In the genomic region with DNA sequence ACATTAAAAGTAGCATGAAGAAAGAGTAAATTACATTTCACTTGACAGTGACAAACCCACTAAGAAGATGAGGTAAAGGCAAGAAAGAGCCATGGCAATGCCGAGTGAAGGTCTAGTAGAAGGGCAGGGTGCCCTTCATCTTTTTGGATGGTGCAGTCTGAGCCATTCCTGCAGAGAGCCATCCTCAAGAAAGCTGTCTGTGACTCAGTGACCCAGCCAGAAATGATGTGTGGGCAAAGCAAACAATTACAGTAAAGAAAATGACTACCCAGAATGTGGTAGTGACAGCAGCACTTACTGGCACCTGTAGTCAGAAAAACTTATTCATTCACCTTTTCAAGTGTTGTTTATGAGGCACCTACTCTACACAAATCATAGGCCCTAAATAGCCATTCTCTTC, we compare ENCODE assay signal across 16 cellular contexts.
DNase-seq lines count a peak whose midpoint lies in the region; ATAC-seq and TF ChIP-seq lines count a peak whose summit lies in the region.
"Had no signal": no experiment of that assay in that cellular context is flagged by ENCODE, and none has a peak within 500 bp of the region (broad histone marks: within the 10 kb centered on the region; RNA-seq: fewer than 3 reads in every experiment).

No MANE protein-coding gene starts in this region.

- TF ChIP-seq CTCF in smooth muscle cell (IDR thresholded peaks at IDR 0.05; ENCODE audit: borderline replicate concordance, insufficient read depth, poor library complexity, severe bottlenecking) (no peak), psoas muscle (IDR thresholded peaks at IDR 0.05) (no peak)

- H3K27ac Mint-ChIP-seq in activated CD4-positive, alpha-beta memory T cell treated with anti-CD3 and anti-CD28 coated beads for 36 hours: peak overlapping the region; percentile 88
- no peak overlapping the region for H3K27ac Mint-ChIP-seq in activated CD4-positive, alpha-beta memory T cell treated with anti-CD3 and anti-CD28 coated beads, Interleukin-2, amount 10 ng/mL, durations not matched to agents 7 days and 5 days

- no peaks in the 10 kb centered on the region for H4K20me1 ChIP-seq in smooth muscle cell (ENCODE audit: low read depth)

- no peaks in the 10 kb centered on the region for H3K9me3 ChIP-seq in smooth muscle cell (replicated peaks; ENCODE audit: low read depth)
- H3K9me3 ChIP-seq in psoas muscle: no peaks in the 10 kb centered on the region
- H3K9me3 ChIP-seq: Caco-2 had no signal

- H3K9me3 Mint-ChIP-seq in activated CD4-positive, alpha-beta memory T cell treated with anti-CD3 and anti-CD28 coated beads for 36 hours: no peaks in the 10 kb centered on the region
- peaks cover 5% of the 10 kb centered on the region for H3K9me3 Mint-ChIP-seq in activated CD4-positive, alpha-beta memory T cell treated with anti-CD3 and anti-CD28 coated beads, Interleukin-2, amount 10 ng/mL, durations not matched to agents 7 days and 5 days
- H3K9me3 Mint-ChIP-seq: CD14-positive monocyte had no signal

- POLR2A ChIA-PET in activated CD4-positive, alpha-beta memory T cell treated with anti-CD3 and anti-CD28 coated beads for 36 hours (lab: Charles Lee): interaction anchor here (2.6 to 2.9 kb wide), 2 partner anchors 32 to 281 kb away, joined by 13 to 14 read pairs; a partner anchor contains a TSS
- POLR2A ChIA-PET in activated CD4-positive, alpha-beta memory T cell treated with anti-CD3 and anti-CD28 coated beads, Interleukin-2, amount 10 ng/mL, durations not matched to agents 7 days and 5 days (lab: Charles Lee): interaction anchor here (1.5 kb wide), 1 partner anchor 276 kb away, joined by 3 read pairs; no protein-coding TSS in a partner anchor

- ATAC-seq in HG03025 (IDR thresholded peaks at IDR 0.05; ENCODE audit: low FRiP score, unreplicated experiment): no peak
- ATAC-seq in psoas muscle: no peak

- H2AFZ ChIP-seq in smooth muscle cell (ENCODE audit: low read depth): no peak overlapping the region

- H3K27ac ChIP-seq in smooth muscle cell (ENCODE audit: low read depth) (peak overlapping the region; percentile 95), psoas muscle (no peak overlapping the region)

- H3K79me2 ChIP-seq in smooth muscle cell (ENCODE audit: low read depth): no peaks in the 10 kb centered on the region

- H3K4me3 Mint-ChIP-seq in activated CD4-positive, alpha-beta memory T cell treated with anti-CD3 and anti-CD28 coated beads for 36 hours: no peak overlapping the region
- H3K4me3 Mint-ChIP-seq in activated CD4-positive, alpha-beta memory T cell treated with anti-CD3 and anti-CD28 coated beads, Interleukin-2, amount 10 ng/mL, durations not matched to agents 7 days and 5 days: no peak overlapping the region
- H3K4me3 Mint-ChIP-seq: CD14-positive monocyte had no signal

- H3K27me3 ChIP-seq in smooth muscle cell (ENCODE audit: low read depth) (no peaks in the 10 kb centered on the region), psoas muscle (ENCODE audit: insufficient read depth in 3 of 3, low read length in 2 of 3) (no peaks in the 10 kb centered on the region)

- peaks cover 23% of the 10 kb centered on the region for H3F3A ChIP-seq in smooth muscle cell (ENCODE audit: low read depth)

- H3K27me3 Mint-ChIP-seq in activated CD4-positive, alpha-beta memory T cell treated with anti-CD3 and anti-CD28 coated beads for 36 hours: no peaks in the 10 kb centered on the region
- no peaks in the 10 kb centered on the region for H3K27me3 Mint-ChIP-seq in activated CD4-positive, alpha-beta memory T cell treated with anti-CD3 and anti-CD28 coated beads, Interleukin-2, amount 10 ng/mL, durations not matched to agents 7 days and 5 days

- H3K36me3 Mint-ChIP-seq in activated CD4-positive, alpha-beta memory T cell treated with anti-CD3 and anti-CD28 coated beads for 36 hours: no peaks in the 10 kb centered on the region
- H3K36me3 Mint-ChIP-seq in activated CD4-positive, alpha-beta memory T cell treated with anti-CD3 and anti-CD28 coated beads, Interleukin-2, amount 10 ng/mL, durations not matched to agents 7 days and 5 days (ENCODE audit: low read depth): peaks cover 5% of the 10 kb centered on the region
- H3K36me3 Mint-ChIP-seq: CD14-positive monocyte had no signal

- H3K36me3 ChIP-seq in smooth muscle cell (ENCODE audit: low read depth) (no peaks in the 10 kb centered on the region), psoas muscle (ENCODE audit: insufficient read depth in 1 of 2, low read depth in 1 of 2) (no peaks in the 10 kb centered on the region)

- H3K4me1 ChIP-seq in smooth muscle cell (ENCODE audit: low read depth) (peaks cover 28% of the 10 kb centered on the region), psoas muscle (no peaks in the 10 kb centered on the region)
- H3K4me1 ChIP-seq: Caco-2 had no signal

- H3K4me1 Mint-ChIP-seq in activated CD4-positive, alpha-beta memory T cell treated with anti-CD3 and anti-CD28 coated beads for 36 hours (ENCODE audit: low read depth): peaks cover 55% of the 10 kb centered on the region
- H3K4me1 Mint-ChIP-seq in activated CD4-positive, alpha-beta memory T cell treated with anti-CD3 and anti-CD28 coated beads, Interleukin-2, amount 10 ng/mL, durations not matched to agents 7 days and 5 days: peaks cover 14% of the 10 kb centered on the region

- intact Hi-C loops in activated CD4-positive, alpha-beta memory T cell treated with anti-CD3 and anti-CD28 coated beads for 36 hours (cut with micrococcal nuclease): loop anchor here (1.0 to 2.0 kb wide), 4 partner anchors 18 to 282 kb away; a partner anchor contains a TSS
- intact Hi-C loops in psoas muscle (cut with DNase I): loop anchor here in 1 of 2 donors (10.0 kb wide), 1 partner anchor 114 kb away; no protein-coding TSS in a partner anchor

- H3K9ac ChIP-seq in smooth muscle cell (ENCODE audit: low read depth): no peak overlapping the region

- CTCF ChIA-PET in activated CD4-positive, alpha-beta memory T cell treated with anti-CD3 and anti-CD28 coated beads for 36 hours (lab: Charles Lee): interaction anchor here (0.9 to 1.2 kb wide), 3 partner anchors 19 to 391 kb away, joined by 3 to 4 read pairs (median 4); no protein-coding TSS in a partner anchor
- CTCF ChIA-PET in activated CD4-positive, alpha-beta memory T cell treated with anti-CD3 and anti-CD28 coated beads, Interleukin-2, amount 10 ng/mL, durations not matched to agents 7 days and 5 days (lab: Charles Lee): no interaction called here

- no peak overlapping the region for H3K4me2 ChIP-seq in smooth muscle cell

- H3K4me3 ChIP-seq in smooth muscle cell: no peak overlapping the region
- no peak overlapping the region for H3K4me3 ChIP-seq in psoas muscle

- peak; percentile 69 for DNase-seq in activated CD4-positive, alpha-beta memory T cell treated with anti-CD3 and anti-CD28 coated beads for 36 hours
- DNase-seq in activated CD4-positive, alpha-beta memory T cell treated with anti-CD3 and anti-CD28 coated beads, Interleukin-2, amount 10 ng/mL, durations not matched to agents 7 days and 5 days: no peak
- DNase-seq in stimulated activated CD4-positive, alpha-beta T cell treated with anti-CD3 and anti-CD28 coated beads, Interleukin-15, amount 100 ng/mL, for 48 hours (ENCODE audit: low read depth in 2 of 2): peak; percentile 25 to 40
- no peak for DNase-seq in stimulated activated CD4-positive, alpha-beta T cell treated with anti-CD3 and anti-CD28 coated beads, Interleukin-4, amount 100 ng/mL, for 1 hour
- no peak for DNase-seq in smooth muscle cell (lab: John Stamatoyannopoulos, UW; ENCODE audit: unreplicated experiment)
- no peak for DNase-seq in psoas muscle
- DNase-seq: Caco-2; Karpas-422; MM.1S; NCI-H1105; NCI-H1694 treated with DMSO at 0.1 percent for 48 hours; NCI-H69; NK-92 treated with Interleukin-12 subunit alpha and Interleukin-12 subunit beta, amount 100 ng/mL, for 24 hours; OCI-M1 had no signal

- 96% methylated on average over 1 of the region's 1 CpG for WGBS in smooth muscle cell (ENCODE audit: low lambda C conversion rate)
- 88 to 89% (median 88%) methylated on average over 1 of the region's 1 CpG for WGBS in psoas muscle, 3 donors

Comparison
In these comparisons a context has a peak if more than half of its experiments do, and no peak if none do; other contexts are left out.
1. DNase-seq: peak in activated CD4-positive, alpha-beta memory T cell treated with anti-CD3 and anti-CD28 coated beads for 36 hours (single experiment) and stimulated activated CD4-positive, alpha-beta T cell treated with anti-CD3 and anti-CD28 coated beads, Interleukin-15, amount 100 ng/mL, for 48 hours (2 of 2); none in activated CD4-positive, alpha-beta memory T cell treated with anti-CD3 and anti-CD28 coated beads, Interleukin-2, amount 10 ng/mL, durations not matched to agents 7 days and 5 days (single experiment), stimulated activated CD4-positive, alpha-beta T cell treated with anti-CD3 and anti-CD28 coated beads, Interleukin-4, amount 100 ng/mL, for 1 hour (single experiment), smooth muscle cell (single experiment) and psoas muscle (0 of 2).